In the genomic region with DNA sequence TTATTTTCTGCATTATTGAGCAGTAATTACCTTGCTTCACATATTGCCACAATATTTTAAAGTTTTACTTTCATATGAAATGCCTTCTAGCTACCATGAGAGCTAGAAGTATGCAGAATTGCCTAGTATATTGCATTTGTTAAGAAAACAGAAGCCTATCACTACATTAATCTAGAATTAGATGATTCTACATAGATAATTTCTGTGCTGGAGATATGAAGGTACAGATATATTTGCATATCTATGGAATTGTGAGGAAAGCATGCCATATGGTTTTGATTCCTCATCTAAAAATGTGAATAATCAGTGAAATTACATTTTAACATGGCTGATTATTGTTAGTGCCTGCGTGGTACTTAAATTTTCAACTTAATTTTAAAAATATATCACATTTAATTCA, we compare ENCODE assay signal across 26 cellular contexts.
"Had no signal": no experiment of that assay in that cellular context is flagged by ENCODE, and none has a peak within 500 bp of the region (broad histone marks: within the 10 kb centered on the region; RNA-seq: fewer than 3 reads in every experiment).

No MANE protein-coding gene starts in this region.

- H3K4me1 ChIP-seq: pancreas, psoas muscle, right lobe of liver, sigmoid colon, stomach, thyroid gland, tibial nerve, upper lobe of left lung, vagina had no signal

- H3K27me3 Mint-ChIP-seq: natural killer cell treated with Interleukin-12 subunit alpha and Interleukin-12 subunit beta and Interleukin-15 and Interleukin-18, amount 100 ng/mL, for 72 hours; stimulated activated naive B cell treated with anti-CD40 and anti-IgM and Interleukin-4, amounts not matched to agents 10 μg/mL and 1 μg/mL and 100 μg/mL, for 72 hours; stimulated activated naive CD8-positive, alpha-beta T cell treated with anti-CD3 and anti-CD28 coated beads, Interleukin-15, Interleukin-2, amounts not matched to agents 100 ng/mL and 50 ng/mL, for 24 hours had no signal

- H3K9me3 Mint-ChIP-seq: nephron progenitor cell; stimulated activated naive B cell treated with anti-CD40 and anti-IgM and Interleukin-4, amounts not matched to agents 10 μg/mL and 1 μg/mL and 100 μg/mL, for 72 hours; stimulated activated naive CD8-positive, alpha-beta T cell treated with anti-CD3 and anti-CD28 coated beads, Interleukin-15, Interleukin-2, amounts not matched to agents 100 ng/mL and 50 ng/mL, for 24 hours had no signal

- H3K36me3 ChIP-seq: neutrophil, pancreas, right lobe of liver, sigmoid colon, stomach, thoracic aorta, thyroid gland, tibial nerve, upper lobe of left lung, vagina had no signal

- H3K4me1 Mint-ChIP-seq: nephron progenitor cell; neural crest cell; stimulated activated effector memory CD8-positive, alpha-beta T cell treated with anti-CD3 and anti-CD28 coated beads, Interleukin-12 subunit alpha, Interleukin-12 subunit beta, amount 100 ng/mL, for 72 hours had no signal

- H3K4me3 Mint-ChIP-seq: natural killer cell treated with Interleukin-12 subunit alpha and Interleukin-12 subunit beta and Interleukin-15 and Interleukin-18, amount 100 ng/mL, for 72 hours; nephron progenitor cell; neural crest cell; stimulated activated effector memory CD8-positive, alpha-beta T cell treated with anti-CD3 and anti-CD28 coated beads, Interleukin-12 subunit alpha, Interleukin-12 subunit beta, amount 100 ng/mL, for 72 hours; stimulated activated naive B cell treated with anti-CD40 and anti-IgM and Interleukin-4, amounts not matched to agents 10 μg/mL and 1 μg/mL and 100 μg/mL, for 72 hours; stimulated activated naive CD8-positive, alpha-beta T cell treated with anti-CD3 and anti-CD28 coated beads, Interleukin-15, Interleukin-2, amounts not matched to agents 100 ng/mL and 50 ng/mL, for 24 hours had no signal

- H3K4me3 ChIP-seq: pancreas, psoas muscle, right lobe of liver, sigmoid colon, stomach, thoracic aorta, thyroid gland, tibial nerve, upper lobe of left lung, vagina had no signal

- DNase-seq: nephron progenitor cell; nucleus accumbens; pancreas; psoas muscle; right cardiac atrium; right lobe of liver; sigmoid colon; small intestine; stimulated activated CD4-positive, alpha-beta T cell treated with anti-CD3 and anti-CD28 coated beads, Interleukin-15, amount 100 ng/mL, for 24 hours; stimulated activated CD4-positive, alpha-beta T cell treated with anti-CD3 and anti-CD28 coated beads, Interleukin-2, amount 100 ng/mL, for 24 hours; stimulated activated CD4-positive, alpha-beta T cell treated with anti-CD3 and anti-CD28 coated beads, Interleukin-2, amount 100 ng/mL, for 48 hours; stimulated activated CD4-positive, alpha-beta T cell treated with anti-CD3 and anti-CD28 coated beads, Interleukin-4, amount 100 ng/mL, for 24 hours; stimulated activated naive B cell treated with anti-CD40 and anti-IgM and Interleukin-4, amounts not matched to agents 10 μg/mL and 1 μg/mL and 100 μg/mL, for 72 hours; stimulated activated naive CD4-positive, alpha-beta T cell treated with Interleukin-2 at 50 U/mL for 16 hours; stomach; thyroid gland; trophoblast cell; upper lobe of left lung had no signal

- H3K27me3 ChIP-seq: neutrophil, pancreas, right lobe of liver, sigmoid colon, stomach, thyroid gland, tibial nerve, upper lobe of left lung, vagina had no signal

- ATAC-seq: natural killer cell treated with Interleukin-12 subunit alpha and Interleukin-12 subunit beta and Interleukin-15 and Interleukin-18, amount 100 ng/mL, for 72 hours; pancreas; psoas muscle; right cardiac atrium; right lobe of liver; stimulated activated effector memory CD8-positive, alpha-beta T cell treated with anti-CD3 and anti-CD28 coated beads, Interleukin-12 subunit alpha, Interleukin-12 subunit beta, amount 100 ng/mL, for 72 hours; stimulated activated naive B cell treated with anti-CD40 and anti-IgM and Interleukin-4, amounts not matched to agents 10 μg/mL and 1 μg/mL and 100 μg/mL, for 72 hours had no signal

- H3K27ac Mint-ChIP-seq: natural killer cell treated with Interleukin-12 subunit alpha and Interleukin-12 subunit beta and Interleukin-15 and Interleukin-18, amount 100 ng/mL, for 72 hours; nephron progenitor cell; stimulated activated effector memory CD8-positive, alpha-beta T cell treated with anti-CD3 and anti-CD28 coated beads, Interleukin-12 subunit alpha, Interleukin-12 subunit beta, amount 100 ng/mL, for 72 hours; stimulated activated naive B cell treated with anti-CD40 and anti-IgM and Interleukin-4, amounts not matched to agents 10 μg/mL and 1 μg/mL and 100 μg/mL, for 72 hours; stimulated activated naive CD8-positive, alpha-beta T cell treated with anti-CD3 and anti-CD28 coated beads, Interleukin-15, Interleukin-2, amounts not matched to agents 100 ng/mL and 50 ng/mL, for 24 hours had no signal

- H3K9me3 ChIP-seq: neutrophil, pancreas, psoas muscle, right lobe of liver, stomach, thoracic aorta, thyroid gland, tibial nerve, upper lobe of left lung, vagina had no signal

- H3K27ac ChIP-seq: neutrophil, pancreas, psoas muscle, right lobe of liver, sigmoid colon, stomach, thoracic aorta, thyroid gland, tibial nerve, upper lobe of left lung, vagina had no signal

- H3K36me3 Mint-ChIP-seq: natural killer cell treated with Interleukin-12 subunit alpha and Interleukin-12 subunit beta and Interleukin-15 and Interleukin-18, amount 100 ng/mL, for 72 hours; stimulated activated effector memory CD8-positive, alpha-beta T cell treated with anti-CD3 and anti-CD28 coated beads, Interleukin-12 subunit alpha, Interleukin-12 subunit beta, amount 100 ng/mL, for 72 hours; stimulated activated naive B cell treated with anti-CD40 and anti-IgM and Interleukin-4, amounts not matched to agents 10 μg/mL and 1 μg/mL and 100 μg/mL, for 72 hours had no signal
